In the genomic region with DNA sequence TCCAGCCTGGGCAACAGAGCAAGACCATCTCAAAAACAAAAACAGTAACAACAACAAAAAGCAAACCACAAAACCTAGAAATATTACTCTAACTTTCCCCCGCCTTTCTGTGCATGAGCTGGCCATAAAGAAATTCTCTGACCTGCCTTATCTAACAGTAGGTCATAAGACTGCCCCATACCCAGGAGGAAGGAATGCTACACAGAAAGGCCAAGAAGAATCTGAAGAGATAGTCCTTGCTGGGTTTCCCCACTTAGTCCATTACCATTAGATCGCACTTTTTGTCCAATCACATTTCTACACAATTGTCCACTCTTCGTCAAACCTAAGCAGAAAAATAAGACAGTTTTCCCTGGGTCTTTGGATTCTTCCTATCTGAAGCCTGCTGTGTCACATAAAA, we compare ENCODE assay signal across 22 cellular contexts. TPM values are rescaled to one million over a fixed set of nuclear protein-coding genes. Genes with fewer than 3 reads are reported as not detected.
DNase-seq lines count a peak whose midpoint lies in the region; ATAC-seq and TF ChIP-seq lines count a peak whose summit lies in the region.
"Had no signal": no experiment of that assay in that cellular context is flagged by ENCODE, and none has a peak within 500 bp of the region (broad histone marks: within the 10 kb centered on the region; RNA-seq: fewer than 3 reads in every experiment).

No MANE protein-coding gene starts in this region.

- H3K27ac Mint-ChIP-seq in activated naive CD8-positive, alpha-beta T cell treated with anti-CD3 and anti-CD28 coated beads, Interleukin-2, amount 10 ng/mL, durations not matched to agents 7 days and 5 days = peak overlapping the region; percentile 56
- no peak overlapping the region for H3K27ac Mint-ChIP-seq in activated naive CD8-positive, alpha-beta T cell treated with anti-CD3 and anti-CD28 coated beads, Interleukin-2, amount 50 U/mL, for 24 hours
- peak overlapping the region; percentile 26 for H3K27ac Mint-ChIP-seq in nephron progenitor cell
- H3K27ac Mint-ChIP-seq: activated naive CD8-positive, alpha-beta T cell; activated T-cell treated with anti-CD3 and anti-CD28 coated beads, Interleukin-2, amount 50 U/mL, for 72 hours; stimulated activated naive CD8-positive, alpha-beta T cell treated with anti-CD3 and anti-CD28 coated beads, Interleukin-15, Interleukin-2, amounts not matched to agents 100 ng/mL and 50 ng/mL, for 24 hours; T-helper 1 cell treated with Interleukin-12 subunit alpha and Interleukin-12 subunit beta and Interleukin-4 antibody, amounts not matched to agents 30 μg/mL and 1 μg/mL, for 36 hours; WTC11 had no signal

- H3K9me3 Mint-ChIP-seq in activated naive CD8-positive, alpha-beta T cell treated with anti-CD3 and anti-CD28 coated beads, Interleukin-2, amount 10 ng/mL, durations not matched to agents 7 days and 5 days = no peaks in the 10 kb centered on the region
- no peaks in the 10 kb centered on the region for H3K9me3 Mint-ChIP-seq in activated naive CD8-positive, alpha-beta T cell treated with anti-CD3 and anti-CD28 coated beads, Interleukin-2, amount 50 U/mL, for 24 hours
- no peaks in the 10 kb centered on the region for H3K9me3 Mint-ChIP-seq in nephron progenitor cell
- H3K9me3 Mint-ChIP-seq: activated T-cell treated with anti-CD3 and anti-CD28 coated beads, Interleukin-2, amount 50 U/mL, for 72 hours; neural crest cell; stimulated activated naive CD8-positive, alpha-beta T cell treated with anti-CD3 and anti-CD28 coated beads, Interleukin-15, Interleukin-2, amounts not matched to agents 100 ng/mL and 50 ng/mL, for 24 hours; T-helper 1 cell treated with Interleukin-12 subunit alpha and Interleukin-12 subunit beta and Interleukin-4 antibody, amounts not matched to agents 30 μg/mL and 1 μg/mL, for 36 hours; WTC11 had no signal

- no peak for TF ChIP-seq CTCF in body of pancreas (IDR thresholded peaks at IDR 0.05)
- no peak for TF ChIP-seq CTCF in nephron progenitor cell (IDR thresholded peaks at IDR 0.05)
- no peak for TF ChIP-seq CTCF in transverse colon (IDR thresholded peaks at IDR 0.05)
- no peak for TF ChIP-seq CTCF in smooth muscle cell (IDR thresholded peaks at IDR 0.05; ENCODE audit: borderline replicate concordance, insufficient read depth, poor library complexity, severe bottlenecking)

- H3K27me3 Mint-ChIP-seq in activated naive CD8-positive, alpha-beta T cell treated with anti-CD3 and anti-CD28 coated beads, Interleukin-2, amount 10 ng/mL, durations not matched to agents 7 days and 5 days = no peaks in the 10 kb centered on the region
- H3K27me3 Mint-ChIP-seq in activated naive CD8-positive, alpha-beta T cell treated with anti-CD3 and anti-CD28 coated beads, Interleukin-2, amount 50 U/mL, for 24 hours = no peaks in the 10 kb centered on the region
- peaks cover 5% of the 10 kb centered on the region for H3K27me3 Mint-ChIP-seq in nephron progenitor cell (ENCODE audit: low read depth, poor library complexity)
- H3K27me3 Mint-ChIP-seq: activated naive CD8-positive, alpha-beta T cell; stimulated activated naive CD8-positive, alpha-beta T cell treated with anti-CD3 and anti-CD28 coated beads, Interleukin-15, Interleukin-2, amounts not matched to agents 100 ng/mL and 50 ng/mL, for 24 hours had no signal

- no peaks in the 10 kb centered on the region for H3K27me3 ChIP-seq in body of pancreas
- no peaks in the 10 kb centered on the region for H3K27me3 ChIP-seq in transverse colon
- no peaks in the 10 kb centered on the region for H3K27me3 ChIP-seq in smooth muscle cell (ENCODE audit: low read depth)
- H3K27me3 ChIP-seq: foreskin keratinocyte had no signal

- ATAC-seq in activated naive CD8-positive, alpha-beta T cell treated with anti-CD3 and anti-CD28 coated beads, Interleukin-2, amount 10 ng/mL, durations not matched to agents 7 days and 5 days (ENCODE audit: low read depth) = no peak
- ATAC-seq in activated naive CD8-positive, alpha-beta T cell treated with anti-CD3 and anti-CD28 coated beads, Interleukin-2, amount 50 U/mL, for 24 hours = no peak
- ATAC-seq in body of pancreas (no peak), HG02678 (IDR thresholded peaks at IDR 0.05; ENCODE audit: unreplicated experiment) (no peak)

- H3K4me1 Mint-ChIP-seq in activated naive CD8-positive, alpha-beta T cell treated with anti-CD3 and anti-CD28 coated beads, Interleukin-2, amount 10 ng/mL, durations not matched to agents 7 days and 5 days = peaks cover 16% of the 10 kb centered on the region
- peaks cover 6% of the 10 kb centered on the region for H3K4me1 Mint-ChIP-seq in activated naive CD8-positive, alpha-beta T cell treated with anti-CD3 and anti-CD28 coated beads, Interleukin-2, amount 50 U/mL, for 24 hours
- H3K4me1 Mint-ChIP-seq in nephron progenitor cell = peaks cover 10% of the 10 kb centered on the region

- intact Hi-C loops in body of pancreas (cut with DNase I) (no loop called here), transverse colon (cut with DNase I; ENCODE audit: low total_unique reads) (no loop called here)

- 96 to 98% methylated on average over 3 of the region's 3 CpGs for WGBS in body of pancreas, 2 donors
- WGBS in transverse colon (ENCODE audit: low coverage in 1 of 2), 2 donors = 95 to 100% methylated on average over 2 to 3 of the region's 3 CpGs
- WGBS in smooth muscle cell (ENCODE audit: low lambda C conversion rate) = 97% methylated on average over 3 of the region's 3 CpGs

- no peak overlapping the region for H3K4me2 ChIP-seq in smooth muscle cell
- H3K4me2 ChIP-seq: PC-9 had no signal

- no peaks in the 10 kb centered on the region for H4K20me1 ChIP-seq in smooth muscle cell (ENCODE audit: low read depth)

- H3F3A ChIP-seq in smooth muscle cell (ENCODE audit: low read depth) = no peaks in the 10 kb centered on the region

- H2AFZ ChIP-seq in smooth muscle cell (ENCODE audit: low read depth) = no peak overlapping the region
- H2AFZ ChIP-seq: PC-9 had no signal

- H3K4me1 ChIP-seq in body of pancreas (peaks cover 65% of the 10 kb centered on the region), transverse colon (peaks cover 0 to 38% (median 12%) of the 10 kb centered on the region in 4 donors), smooth muscle cell (ENCODE audit: low read depth) (no peaks in the 10 kb centered on the region)

- H3K79me2 ChIP-seq in smooth muscle cell (ENCODE audit: low read depth) = no peaks in the 10 kb centered on the region

- DNase-seq in activated naive CD8-positive, alpha-beta T cell treated with anti-CD3 and anti-CD28 coated beads, Interleukin-2, amount 10 ng/mL, durations not matched to agents 7 days and 5 days = no peak
- no peak for DNase-seq in activated naive CD8-positive, alpha-beta T cell treated with anti-CD3 and anti-CD28 coated beads, Interleukin-2, amount 50 U/mL, for 24 hours
- DNase-seq in body of pancreas (no peak), nephron progenitor cell (no peak), transverse colon (no peak), NCI-H446 (lab: John Stamatoyannopoulos, UW) (no peak), smooth muscle cell (lab: John Stamatoyannopoulos, UW; ENCODE audit: unreplicated experiment) (no peak)
- DNase-seq: activated CD8-positive, alpha-beta memory T cell treated with anti-CD3 and anti-CD28 coated beads for 24 hours; foreskin keratinocyte; GF-D8; kidney; NCI-H748 treated with DMSO at 0.1 percent for 48 hours; PC-9 had no signal

- no peak for TF ChIP-seq EP300 in transverse colon (IDR thresholded peaks at IDR 0.05; ENCODE audit: low read depth)

- H3K36me3 ChIP-seq in body of pancreas (replicated peaks in 1 of 2; ENCODE audit: insufficient read depth in 1 of 2, low read depth in 2 of 2) (no peaks in the 10 kb centered on the region), transverse colon (peaks cover 0 to 8% (median 1%) of the 10 kb centered on the region in 4 donors), smooth muscle cell (ENCODE audit: low read depth) (no peaks in the 10 kb centered on the region)

- H3K4me3 ChIP-seq in body of pancreas = no peak overlapping the region
- H3K4me3 ChIP-seq in transverse colon = no peak overlapping the region
- H3K4me3 ChIP-seq in smooth muscle cell = no peak overlapping the region
- H3K4me3 ChIP-seq: PC-9 had no signal

- H3K9me3 ChIP-seq in body of pancreas (no peaks in the 10 kb centered on the region), transverse colon (no peaks in the 10 kb centered on the region), smooth muscle cell (replicated peaks; ENCODE audit: low read depth) (no peaks in the 10 kb centered on the region)

- POLR2A ChIA-PET in activated naive CD8-positive, alpha-beta T cell treated with anti-CD3 and anti-CD28 coated beads, Interleukin-2, amount 10 ng/mL, durations not matched to agents 7 days and 5 days (lab: Charles Lee) = interaction anchor here (0.8 kb wide), 1 partner anchor 23 kb away, joined by 3 read pairs; the partner anchor contains the start of gene CIAO2A

- H3K4me3 Mint-ChIP-seq in activated naive CD8-positive, alpha-beta T cell treated with anti-CD3 and anti-CD28 coated beads, Interleukin-2, amount 10 ng/mL, durations not matched to agents 7 days and 5 days = no peak overlapping the region
- no peak overlapping the region for H3K4me3 Mint-ChIP-seq in activated naive CD8-positive, alpha-beta T cell treated with anti-CD3 and anti-CD28 coated beads, Interleukin-2, amount 50 U/mL, for 24 hours
- no peak overlapping the region for H3K4me3 Mint-ChIP-seq in nephron progenitor cell
- H3K4me3 Mint-ChIP-seq: activated naive CD8-positive, alpha-beta T cell; activated T-cell treated with anti-CD3 and anti-CD28 coated beads, Interleukin-2, amount 50 U/mL, for 72 hours; neural crest cell; stimulated activated naive CD8-positive, alpha-beta T cell treated with anti-CD3 and anti-CD28 coated beads, Interleukin-15, Interleukin-2, amounts not matched to agents 100 ng/mL and 50 ng/mL, for 24 hours; T-helper 1 cell treated with Interleukin-12 subunit alpha and Interleukin-12 subunit beta and Interleukin-4 antibody, amounts not matched to agents 30 μg/mL and 1 μg/mL, for 36 hours; WTC11 had no signal

- in situ Hi-C loops in transverse colon (cut with MboI; ENCODE audit: low pct_ligation_motif_present in 1 of 4, low pct_unique_long_range_greater_than_20kb in 1 of 4, low sequenced_read_pairs in 3 of 4) = loop anchor here (5.0 to 25.0 kb wide), 5 partner anchors 133 to 608 kb away; no protein-coding TSS in a partner anchor

- TF ChIP-seq POLR2A in body of pancreas (IDR thresholded peaks at IDR 0.05) (no peak), transverse colon (IDR thresholded peaks at IDR 0.05) (no peak)

- H3K27ac ChIP-seq in body of pancreas (peak overlapping the region in 3 of 4 donors; percentile 78 to 92 (median 88)), transverse colon (peak overlapping the region in 3 of 4 donors; percentile 5 to 63 (median 51)), smooth muscle cell (ENCODE audit: low read depth) (no peak overlapping the region)
- H3K27ac ChIP-seq: C4-2B, epithelial cell of prostate, foreskin keratinocyte, PC-9 had no signal

- H3K36me3 Mint-ChIP-seq in activated naive CD8-positive, alpha-beta T cell treated with anti-CD3 and anti-CD28 coated beads, Interleukin-2, amount 10 ng/mL, durations not matched to agents 7 days and 5 days = peaks cover 8% of the 10 kb centered on the region
- H3K36me3 Mint-ChIP-seq in activated naive CD8-positive, alpha-beta T cell treated with anti-CD3 and anti-CD28 coated beads, Interleukin-2, amount 50 U/mL, for 24 hours (ENCODE audit: low read depth) = peaks cover 10% of the 10 kb centered on the region
- H3K36me3 Mint-ChIP-seq in nephron progenitor cell (ENCODE audit: low read depth) = peaks cover 33% of the 10 kb centered on the region
- H3K36me3 Mint-ChIP-seq: activated naive CD8-positive, alpha-beta T cell had no signal

- no peak overlapping the region for H3K9ac ChIP-seq in smooth muscle cell (ENCODE audit: low read depth)

RNA-seq across cellular contexts. Expression of gene CIAO2A, which starts 23.5 kb away (rescaled TPM):
- 10 to 100 TPM; 57.6 to 61.5 TPM for total RNA-seq in activated naive CD8-positive, alpha-beta T cell treated with anti-CD3 and anti-CD28 coated beads, Interleukin-2, amount 10 ng/mL, durations not matched to agents 7 days and 5 days
- total RNA-seq in body of pancreas = 10 to 100 TPM; 48.1 to 57.1 TPM
- 100 to 1,000 TPM in 2 of 4 donors, 10 to 100 TPM in 2; 28.1 to 160 (median 104) TPM for total RNA-seq in transverse colon
- total RNA-seq in smooth muscle cell = 123 and 130 TPM in 2 replicates
- 110 and 117 TPM in 2 replicates for polyA plus RNA-seq in smooth muscle cell

RNA-seq across cellular contexts. Expression of gene DAPK2, which starts 23.8 kb away (rescaled TPM):
- total RNA-seq in activated naive CD8-positive, alpha-beta T cell treated with anti-CD3 and anti-CD28 coated beads, Interleukin-2, amount 10 ng/mL, durations not matched to agents 7 days and 5 days = 10 to 100 TPM; 13.4 to 17.6 TPM
- total RNA-seq in body of pancreas (1 to 10 TPM; 2.9 to 5.9 TPM), transverse colon (100 to 1,000 TPM in 3 of 4 donors, 10 to 100 TPM in 1; 45.1 to 244 (median 107) TPM), smooth muscle cell (not detected in 2 replicates)
- polyA plus RNA-seq in smooth muscle cell = not detected in 2 replicates

RNA-seq across cellular contexts. Expression of gene SNX1, which starts 25.7 kb away (rescaled TPM):
- total RNA-seq in activated naive CD8-positive, alpha-beta T cell treated with anti-CD3 and anti-CD28 coated beads, Interleukin-2, amount 10 ng/mL, durations not matched to agents 7 days and 5 days = 100 to 1,000 TPM; 119 to 126 TPM
- total RNA-seq in body of pancreas (10 to 100 TPM; 26.7 to 27.4 TPM), transverse colon (10 to 100 TPM; 42.4 to 91.0 (median 65.4) TPM), smooth muscle cell (33.8 and 36.0 TPM in 2 replicates)
- 41.2 and 47.8 TPM in 2 replicates for polyA plus RNA-seq in smooth muscle cell
